Comparison of ENCODE assay signal across 1 cellular context in genomic region chrX:39725928-39726619, GRCh38.
TF ChIP-seq lines count a peak whose summit lies in the region.

No MANE protein-coding gene starts in this region.

TF ChIP-seq in HEK293, 187 proteins besides CTCF, POLR2A, EP300 and RAD21 (continued from another document):
- no peak for TF ChIP-seq HOXA7 (CRISPR knock-in tag; IDR thresholded peaks at IDR 0.05; ENCODE audit: borderline replicate concordance)
